ENCODE assay signal across 8 cellular contexts in the genomic region with DNA sequence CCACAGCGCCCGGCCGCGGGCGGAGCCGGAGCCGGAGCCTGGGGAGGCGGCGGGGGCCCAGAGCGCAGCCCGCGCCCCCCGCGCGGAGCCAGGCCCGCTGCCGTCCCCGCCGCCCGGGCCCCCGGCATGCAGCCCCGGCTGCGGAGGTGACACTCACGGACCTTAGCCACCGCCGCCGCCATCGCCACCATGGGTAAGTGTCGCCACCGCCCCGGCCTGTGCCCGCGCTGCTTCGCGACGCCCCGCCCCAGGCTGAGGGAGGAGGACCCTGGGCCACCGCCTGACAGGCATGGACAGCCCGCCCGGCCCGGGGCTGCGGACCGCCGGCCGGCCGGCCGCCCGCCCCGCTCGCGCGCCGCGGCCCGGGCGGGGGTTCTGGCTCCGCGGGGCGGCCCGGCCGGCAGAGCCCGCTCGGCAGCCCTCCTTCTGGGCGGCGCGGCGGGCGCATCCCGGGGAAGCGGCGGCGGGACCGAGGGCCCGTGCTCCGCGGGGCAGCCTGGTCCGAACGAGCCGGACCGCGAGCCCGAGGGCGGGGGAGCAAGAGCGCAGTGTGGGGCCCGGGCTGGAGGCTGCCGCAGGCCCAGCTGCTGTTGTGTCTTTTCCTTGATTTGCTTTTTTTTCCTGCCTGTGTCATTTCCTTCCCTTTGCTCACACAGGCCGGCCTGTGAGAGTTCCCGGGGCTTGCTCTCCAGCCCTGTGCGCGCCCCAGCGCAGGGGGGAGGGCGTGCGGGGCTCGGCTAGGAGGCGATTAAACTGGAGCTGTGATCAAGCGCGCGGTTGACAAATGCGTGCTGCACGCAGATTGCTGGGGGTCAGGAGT. TPM values are rescaled to one million over a fixed set of nuclear protein-coding genes. Genes with fewer than 3 reads are reported as not detected.
DNase-seq lines count a peak whose midpoint lies in the region; TF ChIP-seq lines count a peak whose summit lies in the region.

No MANE protein-coding gene starts in this region.

- H3K27ac ChIP-seq in skeletal muscle tissue (ENCODE audit: low read depth, low read length) = peak overlapping the region; percentile 73

- DNase-seq in HFFc6 (peak; percentile 45), NAMALWA (ENCODE audit: low spot score) (peak; percentile 73), cardiac fibroblast (ENCODE audit: low read depth in 2 of 2) (peak; percentile 68 to 69), inferior parietal cortex (ENCODE audit: extremely low spot score) (peak; percentile 25), DMS114 treated with DMSO at 0.1 percent for 48 hours (lab: John Stamatoyannopoulos, UW; ENCODE audit: unreplicated experiment) (no peak)

- H3K9me3 ChIP-seq in skeletal muscle tissue (ENCODE audit: control insufficient read depth in 3 of 3, low read length in 3 of 3) = no peaks in the 10 kb centered on the region

- H3K4me1 Mint-ChIP-seq in HFFc6 (ENCODE audit: low read depth) = peaks cover 45% of the 10 kb centered on the region

- no peaks in the 10 kb centered on the region for H3K36me3 ChIP-seq in skeletal muscle tissue (ENCODE audit: control insufficient read depth in 3 of 3, insufficient read depth in 3 of 3, low read length in 3 of 3)

- no peaks in the 10 kb centered on the region for H3K9me3 Mint-ChIP-seq in HFFc6

- peak overlapping the region; percentile 98 for H3K4me3 Mint-ChIP-seq in HFFc6

- TF ChIP-seq CTCF in GM12875 (IDR thresholded peaks at IDR 0.05; ENCODE audit: borderline replicate concordance, insufficient read depth, low read depth, low read length) (no peak), HFFc6 (IDR thresholded peaks at IDR 0.05) (no peak), WI38 (IDR thresholded peaks at IDR 0.05; ENCODE audit: low read depth, low read length) (no peak), cardiac fibroblast (IDR thresholded peaks at IDR 0.05; ENCODE audit: low read depth, low read length) (no peak)

- H3K36me3 Mint-ChIP-seq in HFFc6 (ENCODE audit: low read depth) = no peaks in the 10 kb centered on the region

- peaks cover 23 to 44% (median 29%) of the 10 kb centered on the region in 3 donors for H3K4me1 ChIP-seq in skeletal muscle tissue (ENCODE audit: control insufficient read depth in 3 of 3, insufficient read depth in 3 of 3, low read length in 3 of 3)

- H3K27me3 Mint-ChIP-seq in HFFc6 (ENCODE audit: insufficient read depth) = peaks cover 4% of the 10 kb centered on the region

- H3K27me3 ChIP-seq in skeletal muscle tissue (ENCODE audit: control insufficient read depth in 3 of 3, insufficient read depth in 3 of 3, low read length in 3 of 3) = no peaks in the 10 kb centered on the region

- H3K9ac ChIP-seq in skeletal muscle tissue (ENCODE audit: low read depth in 1 of 3, low read length in 3 of 3) = peak overlapping the region; percentile 87 to 91 (median 88)

- H3K4me3 ChIP-seq in GM12875 (ENCODE audit: low read depth, low read length) (peak overlapping the region; percentile 74), WI38 (ENCODE audit: low read depth, low read length) (peak overlapping the region; percentile 83), cardiac fibroblast (replicated peaks in 1 of 2; ENCODE audit: low read depth in 2 of 2, low read length in 2 of 2) (peak overlapping the region; percentile 72 to 73), skeletal muscle tissue (ENCODE audit: low read length in 3 of 3) (peak overlapping the region; percentile 81 to 88 (median 87))

- peak overlapping the region; percentile 86 for H3K27ac Mint-ChIP-seq in HFFc6

RNA-seq across cellular contexts. Expression of gene MAP3K3, which starts 0.6 kb away (rescaled TPM):
- total RNA-seq in HFFc6 (2021; fragmentation: NEBNext Ultra II Directional; extraction: Animal tissue kit (Norgen Biotek cat#: 25700)) = 10 to 100 TPM; 24.2 to 31.5 (median 27.2) TPM
- 25.1 TPM for total RNA-seq in skeletal muscle tissue

RNA-seq across cellular contexts. Expression of gene TACO1, which starts 22.1 kb away (rescaled TPM):
- total RNA-seq in HFFc6 (2021; fragmentation: NEBNext Ultra II Directional; extraction: Animal tissue kit (Norgen Biotek cat#: 25700)) = 10 to 100 TPM; 26.5 to 32.6 (median 30.9) TPM
- total RNA-seq in skeletal muscle tissue = 14.6 TPM
